24 cellular contexts compared by ENCODE assay signal in genomic region chr15:69008056-69008455, GRCh38. TPM values are rescaled to one million over a fixed set of nuclear protein-coding genes. Genes with fewer than 3 reads are reported as not detected.
DNase-seq lines count a peak whose midpoint lies in the region; ATAC-seq, FAIRE-seq and TF ChIP-seq lines count a peak whose summit lies in the region.
"Had no signal": no experiment of that assay in that cellular context is flagged by ENCODE, and none has a peak within 500 bp of the region (broad histone marks: within the 10 kb centered on the region; RNA-seq: fewer than 3 reads in every experiment).

No MANE protein-coding gene starts in this region.

- H3K9ac ChIP-seq in HCT116 (ENCODE audit: low read length): no peak overlapping the region
- H3K9ac ChIP-seq in K562 (ENCODE audit: insufficient read depth in 1 of 2, low read depth in 2 of 2, low read length in 2 of 2): no peak overlapping the region
- H3K9ac ChIP-seq: BLaER1 had no signal

- H3K36me3 ChIP-seq in HCT116 (ENCODE audit: control insufficient read depth in 1 of 2, insufficient read depth in 2 of 2, low read length in 2 of 2) (no peaks in the 10 kb centered on the region), K562 (ENCODE audit: control insufficient read depth, insufficient read depth, low read length) (no peaks in the 10 kb centered on the region)
- H3K36me3 ChIP-seq: BE2C, BLaER1 had no signal

- H3K9me2 ChIP-seq in HCT116 (ENCODE audit: insufficient read depth): no peaks in the 10 kb centered on the region

- BruUV-seq in HCT116 (replicated peaks; lab: Mats Ljungman, UMichigan): no TSS peak
- BruUV-seq in K562 (replicated peaks; lab: Mats Ljungman, UMichigan): no TSS peak

- no peak for TF ChIP-seq RAD21 in HCT116 (IDR thresholded peaks at IDR 0.05; ENCODE audit: low read depth)
- no peak for TF ChIP-seq RAD21 in K562 (CRISPR knock-in tag; conservative IDR thresholded peaks at IDR 0.05 in 1 of 2, IDR thresholded peaks at IDR 0.05 in 1 of 2)

- H3K79me2 ChIP-seq in HCT116 (ENCODE audit: insufficient read depth, low read length) (no peaks in the 10 kb centered on the region), K562 (ENCODE audit: control insufficient read depth, insufficient read depth, low read length) (no peaks in the 10 kb centered on the region)

- intact Hi-C loops in HCT116 (cut with micrococcal nuclease) (no loop called here), K562 (cut with micrococcal nuclease) (no loop called here)

- no peak for FAIRE-seq in K562 (lab: Jason Lieb, UNC)
- FAIRE-seq: A204.1, G401.6, GM12891, GM19239 had no signal

- H3K27me3 ChIP-seq in HCT116 (ENCODE audit: insufficient read depth, low read length): no peaks in the 10 kb centered on the region
- no peaks in the 10 kb centered on the region; a peak in 1 of 5 replicates for H3K27me3 ChIP-seq in K562 (ENCODE audit: control insufficient read depth in 2 of 2, insufficient read depth in 2 of 2, low read length in 2 of 2)
- H3K27me3 ChIP-seq: BE2C, BLaER1 had no signal

- no peak overlapping the region for H2AFZ ChIP-seq in HCT116 (ENCODE audit: low read depth, low read length, poor library complexity, severe bottlenecking)
- H2AFZ ChIP-seq in K562 (ENCODE audit: low read depth, low read length): no peak overlapping the region

- ATAC-seq in HCT116 (no peak), K562 (no peak), HG02623 (IDR thresholded peaks at IDR 0.05; ENCODE audit: unreplicated experiment) (no peak)

- DNase-seq in HCT116 (ENCODE audit: low read depth, low spot score): no peak
- peak; percentile 10 for DNase-seq in OCI-M1 (lab: John Stamatoyannopoulos, UW)
- no peak for DNase-seq in K562 (ENCODE audit: extremely low read depth in 1 of 4, low spot score in 3 of 4)
- DNase-seq in GM10266 (ENCODE audit: extremely low spot score): no peak
- no peak for DNase-seq in NCI-H82 (lab: John Stamatoyannopoulos, UW)
- DNase-seq: 8988T; ACHN; BE2C; C1 segment of cervical spinal cord; CD4-positive, alpha-beta memory T cell; CD4-positive, CD25-positive, alpha-beta regulatory T cell; CD8-positive, alpha-beta memory T cell; COR-L47; DMS 273 treated with DMSO at 0.1 percent for 48 hours; DMS79 treated with DMSO at 0.1 percent for 48 hours; GF-D8 had no signal

- POLR2A ChIA-PET in HCT116 (lab: Charles Lee) (no interaction called here), K562 (lab: Yijun Ruan, JAX) (interaction anchor here (1.1 to 1.2 kb wide), 2 partner anchors 16 to 17 kb away, joined by 3 read pairs; no protein-coding TSS in a partner anchor)

- H3K4me2 ChIP-seq in HCT116 (ENCODE audit: low read length) (no peak overlapping the region), K562 (ENCODE audit: insufficient read depth, low read length) (no peak overlapping the region)
- H3K4me2 ChIP-seq: BLaER1 had no signal

- no peak for TF ChIP-seq EP300 in K562 (IDR thresholded peaks at IDR 0.05; ENCODE audit: low read length)

- H3K9me1 ChIP-seq in K562 (ENCODE audit: control insufficient read depth, insufficient read depth, low read length): no peaks in the 10 kb centered on the region

- no peak overlapping the region for H3K27ac ChIP-seq in HCT116 (ENCODE audit: low read depth, low read length)
- no peak overlapping the region for H3K27ac ChIP-seq in K562 (ENCODE audit: extremely low read depth, low read depth, low read length)
- H3K27ac ChIP-seq: BLaER1 had no signal

- RAD21 ChIA-PET in HCT116 (lab: Charles Lee; ENCODE audit: low non-redundant PET in 1 of 2, low total read pairs in 2 of 2, uncharacterized antibody in 2 of 2, unreplicated experiment in 2 of 2): no interaction called here

- H3K4me1 ChIP-seq in HCT116 (ENCODE audit: control insufficient read depth in 1 of 2, insufficient read depth in 2 of 2, low read length in 2 of 2): no peaks in the 10 kb centered on the region
- H3K4me1 ChIP-seq in K562 (replicated peaks in 1 of 2; ENCODE audit: control insufficient read depth in 2 of 2, insufficient read depth in 2 of 2, low read length in 2 of 2): 0 out of 5 replicates have a peak, but pooled peaks cover 0 to 3% of the 10 kb centered on the region in 2 experiments
- H3K4me1 ChIP-seq: BE2C, BLaER1 had no signal

- H4K20me1 ChIP-seq in HCT116 (ENCODE audit: insufficient read depth): no peaks in the 10 kb centered on the region
- H4K20me1 ChIP-seq in K562 (replicated peaks; ENCODE audit: control insufficient read depth, insufficient read depth, low read length): no peaks in the 10 kb centered on the region
- H4K20me1 ChIP-seq: BLaER1 had no signal

- in situ Hi-C loops in K562 (cut with MboI): no loop called here

- H3K4me3 ChIP-seq in HCT116 (replicated peaks in 1 of 2; ENCODE audit: low read depth in 1 of 2, low read length in 2 of 2): no peak overlapping the region
- no peak overlapping the region for H3K4me3 ChIP-seq in K562
- H3K4me3 ChIP-seq: BLaER1 had no signal

- TF ChIP-seq CTCF in HCT116 (IDR thresholded peaks at IDR 0.05 in 2 of 3, conservative IDR thresholded peaks at IDR 0.05 in 1 of 3; ENCODE audit: borderline replicate concordance in 1 of 3, insufficient read depth in 1 of 3, low read depth in 2 of 3, low read length in 2 of 3) (no peak), K562 (IDR thresholded peaks at IDR 0.05 in 2 of 3, conservative IDR thresholded peaks at IDR 0.05 in 1 of 3; ENCODE audit: insufficient read depth in 2 of 3, low read depth in 1 of 3, low read length in 3 of 3) (no peak), GM10266 (IDR thresholded peaks at IDR 0.05; ENCODE audit: control insufficient read depth, insufficient read depth, low read depth, missing control alignments) (no peak)

- TF ChIP-seq POLR2A in HCT116 (IDR thresholded peaks at IDR 0.05; ENCODE audit: borderline replicate concordance, extremely low read depth, insufficient read depth, insufficient read length) (no peak), K562 (conservative IDR thresholded peaks at IDR 0.05) (no peak)

- CTCF ChIA-PET in HCT116 (lab: Charles Lee): interaction anchor here (1.7 kb wide), 1 partner anchor 23 kb away, joined by 5 read pairs; no protein-coding TSS in a partner anchor
- CTCF ChIA-PET in K562 (lab: Yijun Ruan, JAX; ENCODE audit: low intra/inter-chr PET ratio): no interaction called here

- H3K9me3 ChIP-seq in HCT116 (ENCODE audit: control insufficient read depth in 1 of 2, insufficient read depth in 1 of 2, low read depth in 1 of 2, low read length in 2 of 2): 0 out of 4 replicates have a peak, but pooled peaks cover 0 to 8% of the 10 kb centered on the region in 2 experiments
- no peaks in the 10 kb centered on the region; the same call in 1 of the 2 replicates for H3K9me3 ChIP-seq in K562 (replicated peaks; ENCODE audit: control insufficient read depth, insufficient read depth, low read depth, low read length)
- H3K9me3 ChIP-seq: BE2C had no signal

TF ChIP-seq in HCT116, 20 proteins besides CTCF, POLR2A, EP300 and RAD21:
- TF ChIP-seq, protein P1, sequence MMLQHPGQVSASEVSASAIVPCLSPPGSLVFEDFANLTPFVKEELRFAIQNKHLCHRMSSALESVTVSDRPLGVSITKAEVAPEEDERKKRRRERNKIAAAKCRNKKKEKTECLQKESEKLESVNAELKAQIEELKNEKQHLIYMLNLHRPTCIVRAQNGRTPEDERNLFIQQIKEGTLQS (IDR thresholded peaks at IDR 0.05): no peak
- peak; percentile 85; the same call in 1 of the 2 replicates for TF ChIP-seq CBX3 (IDR thresholded peaks at IDR 0.05; ENCODE audit: low read depth)
TF ChIP-seq in HCT116: peak in this region for 1.

TF ChIP-seq in K562, 482 proteins besides CTCF, POLR2A, EP300 and RAD21 (continues in another document):
- no peak for TF ChIP-seq CBFB (CRISPR knock-in tag; IDR thresholded peaks at IDR 0.05)
- TF ChIP-seq CBX3 (IDR thresholded peaks at IDR 0.05; ENCODE audit: borderline replicate concordance in 1 of 2, low read length in 2 of 2): 0 out of 3 replicates have a peak, but pooled peaks of 1 of the 2 experiments have one; percentile 57
- TF ChIP-seq CBX5 (IDR thresholded peaks at IDR 0.05; ENCODE audit: borderline replicate concordance, low read depth): peak; percentile 55; the same call in 1 of the 2 replicates
- TF ChIP-seq CHD2 (IDR thresholded peaks at IDR 0.05; ENCODE audit: low read depth, low read length): no peak
- no peak for TF ChIP-seq ZBED1 (IDR thresholded peaks at IDR 0.05)
- no peak for TF ChIP-seq NRF1 (conservative IDR thresholded peaks at IDR 0.05 in 1 of 2, IDR thresholded peaks at IDR 0.05 in 1 of 2)
- no peak for TF ChIP-seq ZNF124 (CRISPR knock-in tag; IDR thresholded peaks at IDR 0.05)
- peak; percentile 75; the same call in 1 of the 2 replicates for TF ChIP-seq TRIM28 (IDR thresholded peaks at IDR 0.05)
- TF ChIP-seq RBFOX2 (IDR thresholded peaks at IDR 0.05; ENCODE audit: low read depth, low read length): no peak
- no peak for TF ChIP-seq TAF1 (IDR thresholded peaks at IDR 0.05; ENCODE audit: control insufficient read depth, extremely low read depth, insufficient read depth, low read length, severe bottlenecking)
- TF ChIP-seq RBM39 (optimal IDR thresholded peaks at IDR 0.05; ENCODE audit: low read depth, low read length): no peak
- TF ChIP-seq ZNF134 (CRISPR knock-in tag; conservative IDR thresholded peaks at IDR 0.05): no peak
- no peak for TF ChIP-seq ZNF586 (CRISPR knock-in tag; conservative IDR thresholded peaks at IDR 0.05)

RNA-seq across cellular contexts. Expression of gene NOX5, which starts 6.4 kb away (rescaled TPM):
- 0.91 TPM for total RNA-seq in HCT116 (2021; ENCODE audit: unreplicated experiment)
- polyA plus RNA-seq in HCT116 (2012): 0.22 and 0.34 TPM in 2 replicates
- total RNA-seq in K562 (2011; cell fraction: chromatin; rRNA removed; ENCODE audit: low replicate concordance): 0.14 and 0.16 TPM in 2 replicates
- under 0.01 TPM in 2 replicates for total RNA-seq in K562 (2011; cell fraction: nucleolus; rRNA removed)
- total RNA-seq in K562 (2011; cell fraction: nucleoplasm; rRNA removed): 0.07 and 0.23 TPM in 2 replicates
- total RNA-seq in K562 (2014; rRNA removed): not detected in 2 replicates
- not detected in 2 replicates for total RNA-seq in K562 (2014; rRNA removed; fragmentation: Illumina TruSeq; extraction: Trizol)
- not detected in 2 replicates for total RNA-seq in K562 (2015; rRNA removed; fragmentation: Illumina TruSeq; extraction: Trizol)
- not detected in 2 replicates for total RNA-seq in K562 (2021)
- 0.01 and 0.03 TPM in 2 replicates for polyA plus RNA-seq in K562 (2011; rRNA removed)
- 0.04 TPM in 1 of 2 replicates, not detected in the other for polyA plus RNA-seq in K562 (2011; cell fraction: cytosol; rRNA removed)
- polyA plus RNA-seq in K562 (2011; cell fraction: nucleus; rRNA removed): 0.13 and 0.34 TPM in 2 replicates
- 0.01 and 0.03 TPM in 2 replicates for polyA plus RNA-seq in K562 (2012)
- polyA plus RNA-seq in K562 (2014; fragmentation: Illumina TruSeq; extraction: Trizol): not detected in 2 replicates
- not detected for polyA plus RNA-seq in K562 (2014; fragmentation: Nextera tagmentation; extraction: Ambion mirVana)
- not detected in 2 replicates for polyA plus RNA-seq in K562 (2014; rRNA removed)
- polyA minus RNA-seq in K562 (2011; rRNA and poly(A)+ RNA removed): 0.04 TPM in 1 of 2 replicates, not detected in the other
- not detected in 2 replicates for polyA minus RNA-seq in K562 (2011; cell fraction: cytosol; rRNA and poly(A)+ RNA removed)
- polyA minus RNA-seq in K562 (2011; cell fraction: nucleus; rRNA and poly(A)+ RNA removed): under 0.01 TPM in 1 of 2 replicates, not detected in the other
- total RNA-seq: A673; CD4-positive, CD25-positive, alpha-beta regulatory T cell; CD8-positive, alpha-beta memory T cell had no signal
- polyA plus RNA-seq: CD14-positive monocyte; CD4-positive, alpha-beta memory T cell; CD4-positive, CD25-positive, alpha-beta regulatory T cell; CD8-positive, alpha-beta memory T cell had no signal
